Comparison of ENCODE assay signal across 1 cellular context in the genomic region with DNA sequence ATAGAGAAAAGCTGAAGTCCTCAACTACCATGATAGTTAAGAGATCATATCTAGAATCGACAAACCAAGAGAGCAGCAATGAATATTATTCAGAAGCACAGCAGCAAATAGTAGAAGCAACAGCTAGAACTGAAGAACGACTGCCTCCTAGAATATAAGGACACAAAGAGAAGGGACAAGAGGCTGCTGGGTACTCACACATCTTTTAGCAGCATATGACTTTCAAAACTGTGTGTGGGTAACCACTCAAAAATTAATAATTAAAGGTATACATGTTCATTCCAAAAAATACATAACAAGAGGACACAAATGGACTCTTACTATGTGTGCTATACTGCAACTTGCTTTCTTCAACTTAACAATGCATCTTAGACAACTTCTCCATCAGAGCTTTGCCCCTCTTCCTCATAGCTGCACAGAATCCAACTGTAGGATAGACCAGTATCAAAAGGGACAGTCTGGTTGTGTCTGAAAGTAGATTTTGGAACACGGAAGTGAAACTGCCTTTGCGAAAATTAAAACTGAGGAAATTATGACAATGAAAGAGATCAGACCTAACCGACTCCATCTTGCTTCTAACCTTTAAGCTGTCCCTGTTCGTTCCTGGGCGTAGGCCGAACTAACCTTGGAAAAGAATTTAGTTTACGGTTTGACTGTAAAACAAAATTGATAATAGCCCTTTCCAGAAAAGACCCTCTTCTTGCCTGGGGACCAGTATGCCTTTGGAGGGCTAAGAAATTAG.
TF ChIP-seq lines count a peak whose summit lies in the region.

No MANE protein-coding gene starts in this region.

TF ChIP-seq in GM12878, 131 proteins besides CTCF, POLR2A, EP300 and RAD21 (continued from another document):
- TF ChIP-seq, protein P1, sequence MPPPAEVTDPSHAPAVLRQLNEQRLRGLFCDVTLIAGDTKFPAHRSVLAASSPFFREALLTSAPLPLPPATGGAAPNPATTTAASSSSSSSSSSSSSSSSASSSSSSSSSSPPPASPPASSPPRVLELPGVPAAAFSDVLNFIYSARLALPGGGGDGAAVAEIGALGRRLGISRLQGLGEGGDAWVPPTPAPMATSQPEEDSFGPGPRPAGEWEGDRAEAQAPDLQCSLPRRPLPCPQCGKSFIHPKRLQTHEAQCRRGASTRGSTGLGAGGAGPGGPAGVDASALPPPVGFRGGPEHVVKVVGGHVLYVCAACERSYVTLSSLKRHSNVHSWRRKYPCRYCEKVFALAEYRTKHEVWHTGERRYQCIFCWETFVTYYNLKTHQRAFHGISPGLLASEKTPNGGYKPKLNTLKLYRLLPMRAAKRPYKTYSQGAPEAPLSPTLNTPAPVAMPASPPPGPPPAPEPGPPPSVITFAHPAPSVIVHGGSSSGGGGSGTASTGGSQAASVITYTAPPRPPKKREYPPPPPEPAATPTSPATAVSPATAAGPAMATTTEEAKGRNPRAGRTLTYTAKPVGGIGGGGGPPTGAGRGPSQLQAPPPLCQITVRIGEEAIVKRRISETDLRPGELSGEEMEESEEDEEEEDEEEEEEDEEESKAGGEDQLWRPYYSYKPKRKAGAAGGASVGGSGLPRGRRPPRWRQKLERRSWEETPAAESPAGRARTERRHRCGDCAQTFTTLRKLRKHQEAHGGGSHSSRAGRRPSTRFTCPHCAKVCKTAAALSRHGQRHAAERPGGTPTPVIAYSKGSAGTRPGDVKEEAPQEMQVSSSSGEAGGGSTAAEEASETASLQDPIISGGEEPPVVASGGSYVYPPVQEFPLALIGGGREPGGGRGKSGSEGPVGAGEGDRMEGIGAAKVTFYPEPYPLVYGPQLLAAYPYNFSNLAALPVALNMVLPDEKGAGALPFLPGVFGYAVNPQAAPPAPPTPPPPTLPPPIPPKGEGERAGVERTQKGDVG (CRISPR knock-in tag; IDR thresholded peaks at IDR 0.05) = peak; percentile 88
- TF ChIP-seq IKZF2 (IDR thresholded peaks at IDR 0.05) (peak in 1 of 2 experiments; percentile 43; a peak in 1 of 4 replicates), SPI1 (IDR thresholded peaks at IDR 0.05; ENCODE audit: borderline replicate concordance, insufficient read depth, low read depth, low read length) (peak; percentile 63; the same call in 1 of the 2 replicates), TCF3 (IDR thresholded peaks at IDR 0.05; ENCODE audit: borderline replicate concordance, insufficient read depth, low read depth, low read length) (no peak), MEF2B (IDR thresholded peaks at IDR 0.05; ENCODE audit: partially characterized antibody, poor library complexity, severe bottlenecking) (peak; percentile 19), DPF2 (IDR thresholded peaks at IDR 0.05) (no peak), IKZF1 (conservative IDR thresholded peaks at IDR 0.05) (peak; percentile 31; the same call in 1 of the 2 replicates)
- TF ChIP-seq, protein P2, sequence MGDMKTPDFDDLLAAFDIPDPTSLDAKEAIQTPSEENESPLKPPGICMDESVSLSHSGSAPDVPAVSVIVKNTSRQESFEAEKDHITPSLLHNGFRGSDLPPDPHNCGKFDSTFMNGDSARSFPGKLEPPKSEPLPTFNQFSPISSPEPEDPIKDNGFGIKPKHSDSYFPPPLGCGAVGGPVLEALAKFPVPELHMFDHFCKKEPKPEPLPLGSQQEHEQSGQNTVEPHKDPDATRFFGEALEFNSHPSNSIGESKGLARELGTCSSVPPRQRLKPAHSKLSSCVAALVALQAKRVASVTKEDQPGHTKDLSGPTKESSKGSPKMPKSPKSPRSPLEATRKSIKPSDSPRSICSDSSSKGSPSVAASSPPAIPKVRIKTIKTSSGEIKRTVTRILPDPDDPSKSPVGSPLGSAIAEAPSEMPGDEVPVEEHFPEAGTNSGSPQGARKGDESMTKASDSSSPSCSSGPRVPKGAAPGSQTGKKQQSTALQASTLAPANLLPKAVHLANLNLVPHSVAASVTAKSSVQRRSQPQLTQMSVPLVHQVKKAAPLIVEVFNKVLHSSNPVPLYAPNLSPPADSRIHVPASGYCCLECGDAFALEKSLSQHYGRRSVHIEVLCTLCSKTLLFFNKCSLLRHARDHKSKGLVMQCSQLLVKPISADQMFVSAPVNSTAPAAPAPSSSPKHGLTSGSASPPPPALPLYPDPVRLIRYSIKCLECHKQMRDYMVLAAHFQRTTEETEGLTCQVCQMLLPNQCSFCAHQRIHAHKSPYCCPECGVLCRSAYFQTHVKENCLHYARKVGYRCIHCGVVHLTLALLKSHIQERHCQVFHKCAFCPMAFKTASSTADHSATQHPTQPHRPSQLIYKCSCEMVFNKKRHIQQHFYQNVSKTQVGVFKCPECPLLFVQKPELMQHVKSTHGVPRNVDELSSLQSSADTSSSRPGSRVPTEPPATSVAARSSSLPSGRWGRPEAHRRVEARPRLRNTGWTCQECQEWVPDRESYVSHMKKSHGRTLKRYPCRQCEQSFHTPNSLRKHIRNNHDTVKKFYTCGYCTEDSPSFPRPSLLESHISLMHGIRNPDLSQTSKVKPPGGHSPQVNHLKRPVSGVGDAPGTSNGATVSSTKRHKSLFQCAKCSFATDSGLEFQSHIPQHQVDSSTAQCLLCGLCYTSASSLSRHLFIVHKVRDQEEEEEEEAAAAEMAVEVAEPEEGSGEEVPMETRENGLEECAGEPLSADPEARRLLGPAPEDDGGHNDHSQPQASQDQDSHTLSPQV (IDR thresholded peaks at IDR 0.05) = peak; percentile 99
- TF ChIP-seq, protein P3, sequence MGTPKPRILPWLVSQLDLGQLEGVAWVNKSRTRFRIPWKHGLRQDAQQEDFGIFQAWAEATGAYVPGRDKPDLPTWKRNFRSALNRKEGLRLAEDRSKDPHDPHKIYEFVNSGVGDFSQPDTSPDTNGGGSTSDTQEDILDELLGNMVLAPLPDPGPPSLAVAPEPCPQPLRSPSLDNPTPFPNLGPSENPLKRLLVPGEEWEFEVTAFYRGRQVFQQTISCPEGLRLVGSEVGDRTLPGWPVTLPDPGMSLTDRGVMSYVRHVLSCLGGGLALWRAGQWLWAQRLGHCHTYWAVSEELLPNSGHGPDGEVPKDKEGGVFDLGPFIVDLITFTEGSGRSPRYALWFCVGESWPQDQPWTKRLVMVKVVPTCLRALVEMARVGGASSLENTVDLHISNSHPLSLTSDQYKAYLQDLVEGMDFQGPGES (IDR thresholded peaks at IDR 0.05) = no peak
- TF ChIP-seq, protein P4, sequence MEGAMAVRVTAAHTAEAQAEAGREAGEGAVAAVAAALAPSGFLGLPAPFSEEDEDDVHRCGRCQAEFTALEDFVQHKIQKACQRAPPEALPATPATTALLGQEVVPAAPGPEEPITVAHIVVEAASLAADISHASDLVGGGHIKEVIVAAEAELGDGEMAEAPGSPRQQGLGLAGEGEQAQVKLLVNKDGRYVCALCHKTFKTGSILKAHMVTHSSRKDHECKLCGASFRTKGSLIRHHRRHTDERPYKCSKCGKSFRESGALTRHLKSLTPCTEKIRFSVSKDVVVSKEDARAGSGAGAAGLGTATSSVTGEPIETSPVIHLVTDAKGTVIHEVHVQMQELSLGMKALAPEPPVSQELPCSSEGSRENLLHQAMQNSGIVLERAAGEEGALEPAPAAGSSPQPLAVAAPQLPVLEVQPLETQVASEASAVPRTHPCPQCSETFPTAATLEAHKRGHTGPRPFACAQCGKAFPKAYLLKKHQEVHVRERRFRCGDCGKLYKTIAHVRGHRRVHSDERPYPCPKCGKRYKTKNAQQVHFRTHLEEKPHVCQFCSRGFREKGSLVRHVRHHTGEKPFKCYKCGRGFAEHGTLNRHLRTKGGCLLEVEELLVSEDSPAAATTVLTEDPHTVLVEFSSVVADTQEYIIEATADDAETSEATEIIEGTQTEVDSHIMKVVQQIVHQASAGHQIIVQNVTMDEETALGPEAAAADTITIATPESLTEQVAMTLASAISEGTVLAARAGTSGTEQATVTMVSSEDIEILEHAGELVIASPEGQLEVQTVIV (IDR thresholded peaks at IDR 0.05; ENCODE audit: borderline replicate concordance, partially characterized antibody) = no peak
- TF ChIP-seq, protein P5, sequence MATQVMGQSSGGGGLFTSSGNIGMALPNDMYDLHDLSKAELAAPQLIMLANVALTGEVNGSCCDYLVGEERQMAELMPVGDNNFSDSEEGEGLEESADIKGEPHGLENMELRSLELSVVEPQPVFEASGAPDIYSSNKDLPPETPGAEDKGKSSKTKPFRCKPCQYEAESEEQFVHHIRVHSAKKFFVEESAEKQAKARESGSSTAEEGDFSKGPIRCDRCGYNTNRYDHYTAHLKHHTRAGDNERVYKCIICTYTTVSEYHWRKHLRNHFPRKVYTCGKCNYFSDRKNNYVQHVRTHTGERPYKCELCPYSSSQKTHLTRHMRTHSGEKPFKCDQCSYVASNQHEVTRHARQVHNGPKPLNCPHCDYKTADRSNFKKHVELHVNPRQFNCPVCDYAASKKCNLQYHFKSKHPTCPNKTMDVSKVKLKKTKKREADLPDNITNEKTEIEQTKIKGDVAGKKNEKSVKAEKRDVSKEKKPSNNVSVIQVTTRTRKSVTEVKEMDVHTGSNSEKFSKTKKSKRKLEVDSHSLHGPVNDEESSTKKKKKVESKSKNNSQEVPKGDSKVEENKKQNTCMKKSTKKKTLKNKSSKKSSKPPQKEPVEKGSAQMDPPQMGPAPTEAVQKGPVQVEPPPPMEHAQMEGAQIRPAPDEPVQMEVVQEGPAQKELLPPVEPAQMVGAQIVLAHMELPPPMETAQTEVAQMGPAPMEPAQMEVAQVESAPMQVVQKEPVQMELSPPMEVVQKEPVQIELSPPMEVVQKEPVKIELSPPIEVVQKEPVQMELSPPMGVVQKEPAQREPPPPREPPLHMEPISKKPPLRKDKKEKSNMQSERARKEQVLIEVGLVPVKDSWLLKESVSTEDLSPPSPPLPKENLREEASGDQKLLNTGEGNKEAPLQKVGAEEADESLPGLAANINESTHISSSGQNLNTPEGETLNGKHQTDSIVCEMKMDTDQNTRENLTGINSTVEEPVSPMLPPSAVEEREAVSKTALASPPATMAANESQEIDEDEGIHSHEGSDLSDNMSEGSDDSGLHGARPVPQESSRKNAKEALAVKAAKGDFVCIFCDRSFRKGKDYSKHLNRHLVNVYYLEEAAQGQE (IDR thresholded peaks at IDR 0.05; ENCODE audit: low read depth, low read length) = no peak
- TF ChIP-seq, protein P6, sequence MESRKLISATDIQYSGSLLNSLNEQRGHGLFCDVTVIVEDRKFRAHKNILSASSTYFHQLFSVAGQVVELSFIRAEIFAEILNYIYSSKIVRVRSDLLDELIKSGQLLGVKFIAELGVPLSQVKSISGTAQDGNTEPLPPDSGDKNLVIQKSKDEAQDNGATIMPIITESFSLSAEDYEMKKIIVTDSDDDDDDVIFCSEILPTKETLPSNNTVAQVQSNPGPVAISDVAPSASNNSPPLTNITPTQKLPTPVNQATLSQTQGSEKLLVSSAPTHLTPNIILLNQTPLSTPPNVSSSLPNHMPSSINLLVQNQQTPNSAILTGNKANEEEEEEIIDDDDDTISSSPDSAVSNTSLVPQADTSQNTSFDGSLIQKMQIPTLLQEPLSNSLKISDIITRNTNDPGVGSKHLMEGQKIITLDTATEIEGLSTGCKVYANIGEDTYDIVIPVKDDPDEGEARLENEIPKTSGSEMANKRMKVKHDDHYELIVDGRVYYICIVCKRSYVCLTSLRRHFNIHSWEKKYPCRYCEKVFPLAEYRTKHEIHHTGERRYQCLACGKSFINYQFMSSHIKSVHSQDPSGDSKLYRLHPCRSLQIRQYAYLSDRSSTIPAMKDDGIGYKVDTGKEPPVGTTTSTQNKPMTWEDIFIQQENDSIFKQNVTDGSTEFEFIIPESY (IDR thresholded peaks at IDR 0.05) = no peak
- TF ChIP-seq, protein P7, sequence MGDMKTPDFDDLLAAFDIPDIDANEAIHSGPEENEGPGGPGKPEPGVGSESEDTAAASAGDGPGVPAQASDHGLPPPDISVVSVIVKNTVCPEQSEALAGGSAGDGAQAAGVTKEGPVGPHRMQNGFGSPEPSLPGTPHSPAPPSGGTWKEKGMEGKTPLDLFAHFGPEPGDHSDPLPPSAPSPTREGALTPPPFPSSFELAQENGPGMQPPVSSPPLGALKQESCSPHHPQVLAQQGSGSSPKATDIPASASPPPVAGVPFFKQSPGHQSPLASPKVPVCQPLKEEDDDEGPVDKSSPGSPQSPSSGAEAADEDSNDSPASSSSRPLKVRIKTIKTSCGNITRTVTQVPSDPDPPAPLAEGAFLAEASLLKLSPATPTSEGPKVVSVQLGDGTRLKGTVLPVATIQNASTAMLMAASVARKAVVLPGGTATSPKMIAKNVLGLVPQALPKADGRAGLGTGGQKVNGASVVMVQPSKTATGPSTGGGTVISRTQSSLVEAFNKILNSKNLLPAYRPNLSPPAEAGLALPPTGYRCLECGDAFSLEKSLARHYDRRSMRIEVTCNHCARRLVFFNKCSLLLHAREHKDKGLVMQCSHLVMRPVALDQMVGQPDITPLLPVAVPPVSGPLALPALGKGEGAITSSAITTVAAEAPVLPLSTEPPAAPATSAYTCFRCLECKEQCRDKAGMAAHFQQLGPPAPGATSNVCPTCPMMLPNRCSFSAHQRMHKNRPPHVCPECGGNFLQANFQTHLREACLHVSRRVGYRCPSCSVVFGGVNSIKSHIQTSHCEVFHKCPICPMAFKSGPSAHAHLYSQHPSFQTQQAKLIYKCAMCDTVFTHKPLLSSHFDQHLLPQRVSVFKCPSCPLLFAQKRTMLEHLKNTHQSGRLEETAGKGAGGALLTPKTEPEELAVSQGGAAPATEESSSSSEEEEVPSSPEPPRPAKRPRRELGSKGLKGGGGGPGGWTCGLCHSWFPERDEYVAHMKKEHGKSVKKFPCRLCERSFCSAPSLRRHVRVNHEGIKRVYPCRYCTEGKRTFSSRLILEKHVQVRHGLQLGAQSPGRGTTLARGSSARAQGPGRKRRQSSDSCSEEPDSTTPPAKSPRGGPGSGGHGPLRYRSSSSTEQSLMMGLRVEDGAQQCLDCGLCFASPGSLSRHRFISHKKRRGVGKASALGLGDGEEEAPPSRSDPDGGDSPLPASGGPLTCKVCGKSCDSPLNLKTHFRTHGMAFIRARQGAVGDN (IDR thresholded peaks at IDR 0.05) = peak; percentile 99
- TF ChIP-seq, protein P8, sequence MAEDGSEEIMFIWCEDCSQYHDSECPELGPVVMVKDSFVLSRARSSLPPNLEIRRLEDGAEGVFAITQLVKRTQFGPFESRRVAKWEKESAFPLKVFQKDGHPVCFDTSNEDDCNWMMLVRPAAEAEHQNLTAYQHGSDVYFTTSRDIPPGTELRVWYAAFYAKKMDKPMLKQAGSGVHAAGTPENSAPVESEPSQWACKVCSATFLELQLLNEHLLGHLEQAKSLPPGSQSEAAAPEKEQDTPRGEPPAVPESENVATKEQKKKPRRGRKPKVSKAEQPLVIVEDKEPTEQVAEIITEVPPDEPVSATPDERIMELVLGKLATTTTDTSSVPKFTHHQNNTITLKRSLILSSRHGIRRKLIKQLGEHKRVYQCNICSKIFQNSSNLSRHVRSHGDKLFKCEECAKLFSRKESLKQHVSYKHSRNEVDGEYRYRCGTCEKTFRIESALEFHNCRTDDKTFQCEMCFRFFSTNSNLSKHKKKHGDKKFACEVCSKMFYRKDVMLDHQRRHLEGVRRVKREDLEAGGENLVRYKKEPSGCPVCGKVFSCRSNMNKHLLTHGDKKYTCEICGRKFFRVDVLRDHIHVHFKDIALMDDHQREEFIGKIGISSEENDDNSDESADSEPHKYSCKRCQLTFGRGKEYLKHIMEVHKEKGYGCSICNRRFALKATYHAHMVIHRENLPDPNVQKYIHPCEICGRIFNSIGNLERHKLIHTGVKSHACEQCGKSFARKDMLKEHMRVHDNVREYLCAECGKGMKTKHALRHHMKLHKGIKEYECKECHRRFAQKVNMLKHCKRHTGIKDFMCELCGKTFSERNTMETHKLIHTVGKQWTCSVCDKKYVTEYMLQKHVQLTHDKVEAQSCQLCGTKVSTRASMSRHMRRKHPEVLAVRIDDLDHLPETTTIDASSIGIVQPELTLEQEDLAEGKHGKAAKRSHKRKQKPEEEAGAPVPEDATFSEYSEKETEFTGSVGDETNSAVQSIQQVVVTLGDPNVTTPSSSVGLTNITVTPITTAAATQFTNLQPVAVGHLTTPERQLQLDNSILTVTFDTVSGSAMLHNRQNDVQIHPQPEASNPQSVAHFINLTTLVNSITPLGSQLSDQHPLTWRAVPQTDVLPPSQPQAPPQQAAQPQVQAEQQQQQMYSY (CRISPR knock-in tag; IDR thresholded peaks at IDR 0.05) = peak; percentile 65; the same call in 1 of the 2 replicates
